ENCODE assay signal across 1 cellular context in the genomic region with DNA sequence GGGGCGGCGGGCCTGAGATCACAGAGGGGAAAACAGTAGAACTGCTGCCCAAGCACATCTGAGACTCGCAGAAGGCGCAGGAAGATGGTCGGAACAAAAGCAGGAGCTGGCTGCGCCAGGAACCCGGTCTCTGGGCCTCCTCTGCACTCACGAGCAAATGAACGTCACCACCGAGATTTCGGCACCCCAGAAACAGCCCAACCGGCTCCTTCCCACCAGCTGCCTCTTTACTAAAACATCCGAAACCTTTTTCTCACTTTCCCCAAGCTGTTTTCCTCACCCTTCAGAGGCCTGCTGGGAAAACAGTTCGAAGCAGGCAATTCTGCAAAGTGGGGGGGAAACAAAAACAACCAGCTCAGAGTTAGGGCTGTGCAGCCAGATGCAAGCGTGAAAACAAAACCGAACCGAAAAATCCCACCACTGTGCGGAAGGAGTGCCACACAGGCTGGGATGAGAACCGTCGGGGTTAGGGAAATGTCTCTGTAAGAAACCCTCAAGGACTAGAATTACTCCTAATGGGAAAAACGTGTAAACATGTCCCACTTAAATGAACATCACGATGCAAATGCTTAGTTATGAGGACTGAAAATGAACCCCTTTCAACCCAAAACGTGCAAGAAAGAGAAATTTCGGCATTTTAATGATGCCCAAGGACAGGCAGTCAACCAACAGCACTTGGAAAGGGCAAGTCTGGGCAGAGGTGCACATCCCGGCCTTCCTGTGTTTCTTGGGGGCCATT.
TF ChIP-seq lines count a peak whose summit lies in the region.

No MANE protein-coding gene starts in this region.

TF ChIP-seq in IMR-90, 13 proteins besides CTCF, POLR2A, EP300 and RAD21:
- no peak for TF ChIP-seq BHLHE40 (IDR thresholded peaks at IDR 0.05; ENCODE audit: low read depth, low read length)
- no peak for TF ChIP-seq NFE2L2 (IDR thresholded peaks at IDR 0.05; ENCODE audit: low read depth, low read length)
- TF ChIP-seq CHD1 (IDR thresholded peaks at IDR 0.05; ENCODE audit: low read depth, low read length): no peak
- TF ChIP-seq MXI1 (IDR thresholded peaks at IDR 0.05; ENCODE audit: borderline replicate concordance, low read depth, low read length): no peak
- no peak for TF ChIP-seq CEBPB (IDR thresholded peaks at IDR 0.05; ENCODE audit: low read depth, low read length)
- TF ChIP-seq, protein P1, sequence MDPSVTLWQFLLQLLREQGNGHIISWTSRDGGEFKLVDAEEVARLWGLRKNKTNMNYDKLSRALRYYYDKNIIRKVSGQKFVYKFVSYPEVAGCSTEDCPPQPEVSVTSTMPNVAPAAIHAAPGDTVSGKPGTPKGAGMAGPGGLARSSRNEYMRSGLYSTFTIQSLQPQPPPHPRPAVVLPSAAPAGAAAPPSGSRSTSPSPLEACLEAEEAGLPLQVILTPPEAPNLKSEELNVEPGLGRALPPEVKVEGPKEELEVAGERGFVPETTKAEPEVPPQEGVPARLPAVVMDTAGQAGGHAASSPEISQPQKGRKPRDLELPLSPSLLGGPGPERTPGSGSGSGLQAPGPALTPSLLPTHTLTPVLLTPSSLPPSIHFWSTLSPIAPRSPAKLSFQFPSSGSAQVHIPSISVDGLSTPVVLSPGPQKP (IDR thresholded peaks at IDR 0.05; ENCODE audit: borderline replicate concordance, low read depth, low read length): no peak
- TF ChIP-seq FOS (IDR thresholded peaks at IDR 0.05; ENCODE audit: low read depth, low read length): no peak
- TF ChIP-seq MAZ (IDR thresholded peaks at IDR 0.05; ENCODE audit: borderline replicate concordance, low read depth, low read length): no peak
- TF ChIP-seq MAFK (IDR thresholded peaks at IDR 0.05; ENCODE audit: low read depth, low read length): no peak
- no peak for TF ChIP-seq SMC3 (IDR thresholded peaks at IDR 0.05; ENCODE audit: low read depth, low read length)
